In the genomic region with DNA sequence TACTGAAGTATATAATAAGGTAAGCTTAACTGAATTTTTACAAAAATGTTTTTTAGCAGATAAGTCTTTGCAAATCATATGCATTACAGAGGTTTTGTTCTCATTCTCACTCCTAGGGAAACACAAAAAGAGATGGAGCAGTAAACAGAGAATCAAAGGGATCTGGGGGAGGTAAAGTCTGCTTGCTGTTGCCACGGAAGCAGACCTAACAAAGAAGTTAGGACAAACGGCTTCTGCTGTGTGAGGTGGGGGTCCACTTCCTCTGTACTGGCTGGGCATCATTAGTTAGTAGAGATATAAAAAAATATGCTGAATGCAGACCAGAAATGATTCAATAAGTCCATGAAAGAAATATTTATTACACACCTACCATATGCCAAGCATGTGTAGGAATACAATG, we compare ENCODE assay signal across 1 cellular context.
TF ChIP-seq lines count a peak whose summit lies in the region.

No MANE protein-coding gene starts in this region.

TF ChIP-seq in H1, 55 proteins besides CTCF, POLR2A, EP300 and RAD21:
- TF ChIP-seq MAFK (IDR thresholded peaks at IDR 0.05; ENCODE audit: low read depth, low read length): no peak
- no peak for TF ChIP-seq NANOG (IDR thresholded peaks at IDR 0.05; ENCODE audit: insufficient read depth, low read depth, low read length, poor library complexity, severe bottlenecking)
- TF ChIP-seq USF2 (IDR thresholded peaks at IDR 0.05; ENCODE audit: low read length): no peak
- no peak for TF ChIP-seq FOSL1 (IDR thresholded peaks at IDR 0.05; ENCODE audit: insufficient read depth, low read depth, low read length)
- no peak for TF ChIP-seq KDM4A (IDR thresholded peaks at IDR 0.05; ENCODE audit: low read depth, low read length, severe bottlenecking)
- no peak for TF ChIP-seq CBX8 (IDR thresholded peaks at IDR 0.05; ENCODE audit: borderline replicate concordance, low read depth, low read length)
- no peak for TF ChIP-seq POU5F1 (IDR thresholded peaks at IDR 0.05; ENCODE audit: low read depth, low read length)
- TF ChIP-seq, protein P1, sequence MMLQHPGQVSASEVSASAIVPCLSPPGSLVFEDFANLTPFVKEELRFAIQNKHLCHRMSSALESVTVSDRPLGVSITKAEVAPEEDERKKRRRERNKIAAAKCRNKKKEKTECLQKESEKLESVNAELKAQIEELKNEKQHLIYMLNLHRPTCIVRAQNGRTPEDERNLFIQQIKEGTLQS (IDR thresholded peaks at IDR 0.05; ENCODE audit: insufficient read depth, low read depth, low read length): no peak
- TF ChIP-seq SRF (IDR thresholded peaks at IDR 0.05; ENCODE audit: low read depth, low read length): no peak
- TF ChIP-seq EGR1 (IDR thresholded peaks at IDR 0.05; ENCODE audit: borderline replicate concordance, low read depth, low read length): no peak
- no peak for TF ChIP-seq RFX5 (IDR thresholded peaks at IDR 0.05; ENCODE audit: borderline replicate concordance, low read depth, low read length)
- no peak for TF ChIP-seq CTBP2 (IDR thresholded peaks at IDR 0.05; ENCODE audit: borderline replicate concordance, insufficient read depth, insufficient read length, low read length)
- TF ChIP-seq TBP (IDR thresholded peaks at IDR 0.05; ENCODE audit: low read depth, low read length): no peak
- no peak for TF ChIP-seq BACH1 (IDR thresholded peaks at IDR 0.05; ENCODE audit: low read length)
TF ChIP-seq in H1: peak in this region for 0.
